In the genomic region with DNA sequence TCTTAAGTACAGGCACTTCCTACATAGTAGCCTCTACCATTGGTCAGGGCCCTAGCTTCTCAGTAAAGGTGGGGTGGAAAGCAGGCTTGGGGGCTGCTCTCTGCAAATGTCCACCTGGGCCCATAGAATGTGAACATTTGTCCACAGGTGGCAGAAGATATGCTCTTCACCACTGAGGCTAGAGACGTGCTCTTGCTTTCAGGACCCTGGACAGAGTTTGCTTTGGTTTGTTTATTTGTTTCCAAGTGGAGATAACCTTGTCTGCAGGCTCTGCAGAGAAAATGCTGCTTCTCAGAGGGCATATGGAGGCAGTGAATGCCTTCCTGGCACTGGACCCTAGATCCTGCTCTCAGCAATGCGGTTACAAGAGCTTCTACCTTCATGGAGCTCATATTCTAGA, we compare ENCODE assay signal across 24 cellular contexts.
DNase-seq lines count a peak whose midpoint lies in the region; ATAC-seq, FAIRE-seq and TF ChIP-seq lines count a peak whose summit lies in the region.
"Had no signal": no experiment of that assay in that cellular context is flagged by ENCODE, and none has a peak within 500 bp of the region (broad histone marks: within the 10 kb centered on the region; RNA-seq: fewer than 3 reads in every experiment).

No MANE protein-coding gene starts in this region.

- no peaks in the 10 kb centered on the region for H3K36me3 ChIP-seq in A673 (ENCODE audit: insufficient read depth, low read length, poor library complexity, severe bottlenecking)
- H3K36me3 ChIP-seq in endodermal cell (ENCODE audit: control insufficient read depth, insufficient read depth, low read length) = no peaks in the 10 kb centered on the region
- no peaks in the 10 kb centered on the region for H3K36me3 ChIP-seq in upper lobe of right lung
- H3K36me3 ChIP-seq: tibial nerve, WERI-Rb-1 had no signal

- TF ChIP-seq CTCF in A673 (conservative IDR thresholded peaks at IDR 0.05; ENCODE audit: low read depth, low read length) (no peak), GM13976 (IDR thresholded peaks at IDR 0.05; ENCODE audit: borderline replicate concordance, control extremely low read depth, extremely low read depth, insufficient read depth, missing control alignments) (no peak), endodermal cell (conservative IDR thresholded peaks at IDR 0.05) (no peak), D721Med (IDR thresholded peaks at IDR 0.05; ENCODE audit: insufficient read depth, missing control alignments) (no peak), upper lobe of right lung (IDR thresholded peaks at IDR 0.05) (no peak)

- DNase-seq in A673 (ENCODE audit: low spot score) (peak; percentile 9), GM13976 (ENCODE audit: low spot score) (peak; percentile 27), NAMALWA (ENCODE audit: low spot score) (peak; percentile 38), endodermal cell (peak; percentile 78), NCI-H1417 (lab: John Stamatoyannopoulos, UW) (no peak), head of caudate nucleus (no peak), D721Med (ENCODE audit: insufficient read length, low spot score) (no peak), upper lobe of right lung (no peak)
- DNase-seq: activated CD4-positive, alpha-beta memory T cell treated with anti-CD3 and anti-CD28 coated beads, Interleukin-2, amount 10 ng/mL, durations not matched to agents 7 days and 5 days; activated T-cell treated with anti-CD3 and anti-CD28 coated beads, Interleukin-2, amount 50 U/mL, for 48 hours; CD4-positive, alpha-beta memory T cell; glutamatergic neuron; naive thymus-derived CD4-positive, alpha-beta T cell; NCI-H2081 treated with DMSO at 0.1 percent for 48 hours; NCI-H446 treated with DMSO at 0.1 percent for 48 hours; posterior cingulate gyrus; SHP77 treated with DMSO at 0.1 percent for 48 hours; stimulated activated naive CD4-positive, alpha-beta T cell; T-helper 17 cell; WERI-Rb-1 had no signal

- H3K4me1 ChIP-seq in A673 (ENCODE audit: insufficient read depth, low read length, poor library complexity, severe bottlenecking) = no peaks in the 10 kb centered on the region
- no peaks in the 10 kb centered on the region for H3K4me1 ChIP-seq in endodermal cell (ENCODE audit: control insufficient read depth, insufficient read depth, low read length)
- H3K4me1 ChIP-seq in upper lobe of right lung = no peaks in the 10 kb centered on the region
- H3K4me1 ChIP-seq: tibial nerve had no signal

- intact Hi-C loops in A673 (cut with micrococcal nuclease; ENCODE audit: unreplicated experiment) = no loop called here
- intact Hi-C loops in head of caudate nucleus (cut with DNase I) = no loop called here
- intact Hi-C loops in upper lobe of right lung (cut with DNase I) = no loop called here

- no peak for ATAC-seq in upper lobe of right lung
- ATAC-seq: naive thymus-derived CD4-positive, alpha-beta T cell; T-helper 17 cell had no signal

- peaks cover 8% of the 10 kb centered on the region for H3K9me3 Mint-ChIP-seq in endodermal cell
- H3K9me3 Mint-ChIP-seq: activated CD4-positive, alpha-beta memory T cell treated with anti-CD3 and anti-CD28 coated beads, Interleukin-2, amount 10 ng/mL, durations not matched to agents 7 days and 5 days had no signal

- BruUV-seq in A673 (replicated peaks; lab: Mats Ljungman, UMichigan) = no TSS peak

- H3K9ac ChIP-seq in endodermal cell (ENCODE audit: extremely low read depth, low read length, poor library complexity, severe bottlenecking) = no peak overlapping the region

- CTCF ChIA-PET in A673 (lab: Charles Lee) = no interaction called here

- FAIRE-seq in D721Med (lab: Jason Lieb, UNC) = no peak
- FAIRE-seq: islet of Langerhans had no signal

- peaks cover 3% of the 10 kb centered on the region for H3K4me1 Mint-ChIP-seq in endodermal cell
- H3K4me1 Mint-ChIP-seq: activated CD4-positive, alpha-beta memory T cell treated with anti-CD3 and anti-CD28 coated beads, Interleukin-2, amount 10 ng/mL, durations not matched to agents 7 days and 5 days; CD4-positive, alpha-beta memory T cell; memory B cell; naive thymus-derived CD4-positive, alpha-beta T cell; T-helper 17 cell had no signal

- peaks cover 7% of the 10 kb centered on the region for H3K27me3 Mint-ChIP-seq in endodermal cell (ENCODE audit: insufficient read depth)
- H3K27me3 Mint-ChIP-seq: activated CD4-positive, alpha-beta memory T cell treated with anti-CD3 and anti-CD28 coated beads, Interleukin-2, amount 10 ng/mL, durations not matched to agents 7 days and 5 days had no signal

- H3K4me3 ChIP-seq in A673 (ENCODE audit: low read depth, low read length, poor library complexity, severe bottlenecking) (no peak overlapping the region), endodermal cell (ENCODE audit: low read length) (no peak overlapping the region), upper lobe of right lung (no peak overlapping the region)
- H3K4me3 ChIP-seq: tibial nerve had no signal

- H3K9me3 ChIP-seq in A673 (ENCODE audit: low read depth, low read length, poor library complexity, severe bottlenecking) (no peaks in the 10 kb centered on the region), endodermal cell (ENCODE audit: control insufficient read depth, low read length) (no peaks in the 10 kb centered on the region), upper lobe of right lung (no peaks in the 10 kb centered on the region)

- in situ Hi-C loops in GM13976 (cut with MboI; ENCODE audit: low sequenced_read_pairs, unreplicated experiment) = no loop called here

- H3K27ac ChIP-seq in A673 (ENCODE audit: low read depth, low read length, poor library complexity, severe bottlenecking) = no peak overlapping the region
- no peak overlapping the region for H3K27ac ChIP-seq in endodermal cell (ENCODE audit: low read depth, low read length)
- no peak overlapping the region for H3K27ac ChIP-seq in upper lobe of right lung
- H3K27ac ChIP-seq: tibial nerve, WERI-Rb-1 had no signal

- H3K36me3 Mint-ChIP-seq in endodermal cell (ENCODE audit: low read depth) = no peaks in the 10 kb centered on the region
- H3K36me3 Mint-ChIP-seq: activated naive CD8-positive, alpha-beta T cell; CD4-positive, alpha-beta memory T cell; naive thymus-derived CD4-positive, alpha-beta T cell had no signal

- no peak overlapping the region for H3K27ac Mint-ChIP-seq in endodermal cell
- H3K27ac Mint-ChIP-seq: activated CD4-positive, alpha-beta memory T cell treated with anti-CD3 and anti-CD28 coated beads, Interleukin-2, amount 10 ng/mL, durations not matched to agents 7 days and 5 days; activated naive CD8-positive, alpha-beta T cell; CD4-positive, alpha-beta memory T cell; memory B cell; naive thymus-derived CD4-positive, alpha-beta T cell; T-helper 17 cell had no signal

- POLR2A ChIA-PET in A673 (lab: Charles Lee; ENCODE audit: low non-redundant PET) = no interaction called here

- H3K27me3 ChIP-seq in A673 (replicated peaks; ENCODE audit: insufficient read depth, low read depth, low read length, poor library complexity) (peaks cover 14% of the 10 kb centered on the region), endodermal cell (ENCODE audit: control insufficient read depth, insufficient read depth, low read length, poor library complexity, severe bottlenecking) (no peaks in the 10 kb centered on the region), upper lobe of right lung (no peaks in the 10 kb centered on the region)
- H3K27me3 ChIP-seq: tibial nerve had no signal

- H3K4me3 Mint-ChIP-seq in endodermal cell = no peak overlapping the region
- H3K4me3 Mint-ChIP-seq: activated CD4-positive, alpha-beta memory T cell treated with anti-CD3 and anti-CD28 coated beads, Interleukin-2, amount 10 ng/mL, durations not matched to agents 7 days and 5 days; activated naive CD8-positive, alpha-beta T cell; CD4-positive, alpha-beta memory T cell; memory B cell; naive thymus-derived CD4-positive, alpha-beta T cell; T-helper 17 cell had no signal

- 58 to 63% methylated on average over 1 to 2 of the region's 2 CpGs for WGBS in endodermal cell (ENCODE audit: insufficient coverage in 1 of 2, insufficient read length in 1 of 2), 2 experiments

Comparison
In these comparisons a context has a peak if more than half of its experiments do, and no peak if none do; other contexts are left out.
1. DNase-seq: peak in A673 (single experiment), GM13976 (single experiment), NAMALWA (single experiment) and endodermal cell (single experiment); none in NCI-H1417 (0 of 3), head of caudate nucleus (0 of 42), D721Med (single experiment) and upper lobe of right lung (single experiment).